In genomic region chr7:7569113-7569527, GRCh38 we compare ENCODE assay signal across 8 cellular contexts. TPM values are rescaled to one million over a fixed set of nuclear protein-coding genes. Genes with fewer than 3 reads are reported as not detected.
DNase-seq lines count a peak whose midpoint lies in the region; ATAC-seq and TF ChIP-seq lines count a peak whose summit lies in the region.
"Had no signal": no experiment of that assay in that cellular context is flagged by ENCODE, and none has a peak within 500 bp of the region (broad histone marks: within the 10 kb centered on the region; RNA-seq: fewer than 3 reads in every experiment).

No MANE protein-coding gene starts in this region.

- H3K27me3 ChIP-seq in OCI-LY3 (ENCODE audit: low read depth, low read length), result no peaks in the 10 kb centered on the region
- H3K27me3 ChIP-seq in mucosa of rectum (ENCODE audit: control insufficient read depth in 2 of 2, insufficient read depth in 2 of 2, low read length in 2 of 2), result no peaks in the 10 kb centered on the region
- no peaks in the 10 kb centered on the region for H3K27me3 ChIP-seq in foreskin keratinocyte

- H3K27ac ChIP-seq in OCI-LY3 (ENCODE audit: low read length), result peak overlapping the region; percentile 92
- peak overlapping the region; percentile 19 to 62 for H3K27ac ChIP-seq in mucosa of rectum (ENCODE audit: low read depth in 2 of 2, low read length in 2 of 2)
- H3K27ac ChIP-seq in foreskin keratinocyte, result no peak overlapping the region

- DNase-seq in NCI-H1092 treated with DMSO at 0.1 percent for 48 hours (lab: John Stamatoyannopoulos, UW) (no peak), DMS153 (lab: John Stamatoyannopoulos, UW) (no peak), foreskin keratinocyte (no peak)

- H3K4me1 ChIP-seq in OCI-LY3 (ENCODE audit: low read length) (peaks cover 38% of the 10 kb centered on the region), mucosa of rectum (ENCODE audit: control insufficient read depth in 2 of 2, insufficient read depth in 2 of 2, low read length in 2 of 2) (peaks cover 11 to 19% of the 10 kb centered on the region in 2 donors), foreskin keratinocyte (peaks cover 21% of the 10 kb centered on the region)

- peak overlapping the region; percentile 99 for H3K9ac ChIP-seq in OCI-LY3 (ENCODE audit: low read length)
- H3K9ac ChIP-seq in mucosa of rectum (ENCODE audit: low read depth in 1 of 2, low read length in 2 of 2), result peak overlapping the region in 1 of 2 donors; percentile 34

- H2AFZ ChIP-seq in OCI-LY3 (ENCODE audit: low read depth, low read length), result no peak overlapping the region

- H3K79me2 ChIP-seq in OCI-LY3 (ENCODE audit: low read length), result peaks cover 73% of the 10 kb centered on the region

- H3K4me3 ChIP-seq in OCI-LY3 (ENCODE audit: low read length), result peak overlapping the region; percentile 99
- peak overlapping the region in 1 of 2 donors; percentile 27 for H3K4me3 ChIP-seq in mucosa of rectum (ENCODE audit: low read length in 2 of 2)

- H3K36me3 ChIP-seq in OCI-LY3 (replicated peaks; ENCODE audit: low read depth, low read length) (peaks cover 53% of the 10 kb centered on the region), mucosa of rectum (ENCODE audit: control insufficient read depth in 2 of 2, insufficient read depth in 2 of 2, low read length in 2 of 2) (peaks cover 0 to 7% of the 10 kb centered on the region in 2 donors)

- H3K9me3 ChIP-seq in OCI-LY3 (ENCODE audit: insufficient read depth, low read length), result no peaks in the 10 kb centered on the region
- H3K9me3 ChIP-seq in mucosa of rectum (ENCODE audit: control insufficient read depth in 2 of 2, low read length in 2 of 2), result no peaks in the 10 kb centered on the region

- TF ChIP-seq CTCF in OCI-LY3 (IDR thresholded peaks at IDR 0.05; ENCODE audit: low read depth, low read length), result no peak
- TF ChIP-seq CTCF in foreskin keratinocyte (conservative IDR thresholded peaks at IDR 0.05), result no peak

- peaks cover 36% of the 10 kb centered on the region for H4K20me1 ChIP-seq in OCI-LY3 (ENCODE audit: insufficient read depth, low read length)

- H3K4me2 ChIP-seq in OCI-LY3 (ENCODE audit: low read length), result peak overlapping the region; percentile 82

- ATAC-seq in GM18867 (IDR thresholded peaks at IDR 0.05; ENCODE audit: unreplicated experiment), result peak; percentile 42
- ATAC-seq in HG02759 (IDR thresholded peaks at IDR 0.05; ENCODE audit: unreplicated experiment), result peak; percentile 26
- no peak for ATAC-seq in foreskin keratinocyte

RNA-seq across cellular contexts. Expression of gene MIOS, which starts 2.4 kb away (rescaled TPM):
- 20.8 and 22.6 TPM in 2 replicates for total RNA-seq in foreskin keratinocyte
- polyA plus RNA-seq in foreskin keratinocyte, result 6.4 and 8.0 TPM in 2 replicates

RNA-seq across cellular contexts. Expression of gene COL28A1, which starts 33.4 kb away (rescaled TPM):
- total RNA-seq in foreskin keratinocyte, result not detected in 2 replicates
- polyA plus RNA-seq in foreskin keratinocyte, result not detected in 2 replicates
- total RNA-seq: T-helper 2 cell treated with Interferon-gamma antibody and Interleukin-4, amounts not matched to agents 100 ng/mL and 5 ng/mL, for 36 hours had no signal
